9 cellular contexts compared by ENCODE assay signal in the genomic region with DNA sequence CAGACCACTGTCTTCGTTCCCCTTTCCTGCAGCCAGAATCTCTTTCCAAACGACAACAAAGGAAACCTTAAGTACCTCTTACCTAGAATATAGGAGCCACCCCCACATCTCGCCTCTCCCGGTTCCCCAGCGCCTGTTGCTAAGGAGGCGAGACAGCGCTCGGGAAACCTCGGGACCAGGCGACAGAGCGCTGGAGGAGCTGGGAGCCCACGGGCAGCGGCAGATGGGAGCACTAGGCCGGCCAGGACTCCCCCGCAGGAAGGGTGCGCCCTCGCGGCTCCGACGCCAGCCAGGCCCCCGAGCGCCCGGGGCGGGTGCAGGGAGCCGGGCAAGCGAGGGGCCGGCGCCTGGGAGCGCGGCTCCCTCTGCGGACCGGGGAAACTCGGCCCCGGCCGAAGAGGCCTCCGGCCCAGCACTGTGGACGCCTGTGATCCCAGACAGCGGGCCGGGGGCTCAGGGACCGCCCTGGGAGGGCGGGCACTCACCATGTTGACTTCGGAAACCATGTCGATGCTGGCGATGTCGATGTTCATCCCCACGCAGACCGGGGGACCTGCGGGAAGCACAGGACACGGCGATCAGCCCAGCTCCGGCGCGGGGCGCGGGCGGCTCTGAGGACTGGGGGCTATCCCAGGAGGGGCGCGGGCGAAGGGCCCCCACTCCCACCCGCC. TPM values are rescaled to one million over a fixed set of nuclear protein-coding genes. Genes with fewer than 3 reads are reported as not detected.
DNase-seq lines count a peak whose midpoint lies in the region; ATAC-seq, FAIRE-seq and TF ChIP-seq lines count a peak whose summit lies in the region.
"Had no signal": no experiment of that assay in that cellular context is flagged by ENCODE, and none has a peak within 500 bp of the region (broad histone marks: within the 10 kb centered on the region; RNA-seq: fewer than 3 reads in every experiment).

No MANE protein-coding gene starts in this region.

- intact Hi-C loops in HepG2 (cut with micrococcal nuclease; ENCODE audit: unreplicated experiment): no loop called here
- intact Hi-C loops in tibial artery (cut with DNase I; ENCODE audit: low total_unique reads): no loop called here

- no peaks in the 10 kb centered on the region for H3K79me2 ChIP-seq in HepG2 (ENCODE audit: insufficient read depth, low read length)

- H3K27ac ChIP-seq in HepG2 (ENCODE audit: extremely low read length, insufficient read depth, low read length) (no peak overlapping the region), tibial artery (no peak overlapping the region)

- H3K9me3 ChIP-seq in HepG2 (ENCODE audit: low read length): no peaks in the 10 kb centered on the region
- no peaks in the 10 kb centered on the region for H3K9me3 ChIP-seq in tibial artery

- H3K4me3 ChIP-seq in HepG2 (replicated peaks in 1 of 3; ENCODE audit: insufficient read depth in 1 of 3, low read depth in 2 of 3, low read length in 3 of 3) (no peak overlapping the region), tibial artery (peak overlapping the region; percentile 41 to 55)

- H3K9ac ChIP-seq in HepG2 (ENCODE audit: insufficient read depth, low read depth, low read length): no peak overlapping the region

- TF ChIP-seq EP300 in HepG2 (IDR thresholded peaks at IDR 0.05; ENCODE audit: low read depth in 2 of 2, low read length in 2 of 2): no peak
- TF ChIP-seq EP300 in HepG2 (CRISPR knock-in tag; IDR thresholded peaks at IDR 0.05; ENCODE audit: borderline replicate concordance): no peak

- in situ Hi-C loops in HepG2 (cut with HindIII; ENCODE audit: extremely low pct_ligation_motif_present, low pct_unique_long_range_greater_than_20kb): no loop called here

- 39% methylated on average over 21 of the region's 60 CpGs for WGBS in HepG2 (ENCODE audit: low lambda C conversion rate)

- H2AFZ ChIP-seq in HepG2 (ENCODE audit: low read length): no peak overlapping the region

- no peak for FAIRE-seq in HepG2 (lab: Jason Lieb, UNC)
- FAIRE-seq: A204.1 had no signal

- no TSS peak for BruUV-seq in HepG2 (replicated peaks; lab: Mats Ljungman, UMichigan)

- DNase-seq in NCI-H1436 (lab: John Stamatoyannopoulos, UW): peak; percentile 28
- DNase-seq in NCI-H1436 treated with DMSO at 0.1 percent for 48 hours (lab: John Stamatoyannopoulos, UW): no peak
- peak; percentile 40 for DNase-seq in cerebellum (ENCODE audit: low spot score)
- no peak for DNase-seq in HepG2 (ENCODE audit: low spot score)
- DNase-seq in tibial artery: no peak
- no peak for DNase-seq in activated T-cell treated with anti-CD3 and anti-CD28 coated beads, Interleukin-2, amount 50 U/mL, for 48 hours

- H3K4me2 ChIP-seq in HepG2 (ENCODE audit: low read depth, low read length): no peak overlapping the region

- no peaks in the 10 kb centered on the region for H4K20me1 ChIP-seq in HepG2 (ENCODE audit: insufficient read depth, low read length)

- no peak for TF ChIP-seq POLR2A in HepG2 (IDR thresholded peaks at IDR 0.05; ENCODE audit: insufficient read depth in 1 of 2, low read depth in 2 of 2, low read length in 2 of 2)

- no peaks in the 10 kb centered on the region for H3K4me1 ChIP-seq in HepG2 (ENCODE audit: insufficient read depth, low read length)
- H3K4me1 ChIP-seq in tibial artery: peaks cover 0 to 26% (median 20%) of the 10 kb centered on the region in 4 donors

- CTCF ChIA-PET in HepG2 (lab: Yijun Ruan, JAX; ENCODE audit: low intra/inter-chr PET ratio, low total read pairs): no interaction called here

- no peak for TF ChIP-seq CTCF in HepG2 (CRISPR knock-in tag; IDR thresholded peaks at IDR 0.05)
- no peak for TF ChIP-seq CTCF in tibial artery (IDR thresholded peaks at IDR 0.05)

- H3K36me3 ChIP-seq in HepG2 (replicated peaks in 1 of 2; ENCODE audit: control insufficient read depth in 1 of 2, insufficient read depth in 2 of 2, low read length in 2 of 2) (no peaks in the 10 kb centered on the region), tibial artery (no peaks in the 10 kb centered on the region)

- peak; percentile 73 for ATAC-seq in HepG2
- no peak for ATAC-seq in HG03521 (IDR thresholded peaks at IDR 0.05; ENCODE audit: unreplicated experiment)
- no peak for ATAC-seq in HG02623 (IDR thresholded peaks at IDR 0.05; ENCODE audit: unreplicated experiment)

- H3K27me3 ChIP-seq in HepG2 (ENCODE audit: control insufficient read depth in 1 of 2, insufficient read depth in 2 of 2, low read length in 2 of 2): peaks cover 0 to 4% of the 10 kb centered on the region in 2 experiments; a peak in 2 of 5 replicates
- H3K27me3 ChIP-seq in tibial artery: peaks cover 0 to 48% of the 10 kb centered on the region in 2 donors

- POLR2A ChIA-PET in HepG2 (lab: Yijun Ruan, JAX): no interaction called here

- no peak for TF ChIP-seq RAD21 in HepG2 (CRISPR knock-in tag; IDR thresholded peaks at IDR 0.05)

TF ChIP-seq in HepG2, 621 proteins besides CTCF, POLR2A, EP300 and RAD21:
- TF ChIP-seq GABPB1 (CRISPR knock-in tag; IDR thresholded peaks at IDR 0.05) (0 out of 2 replicates have a peak, but pooled peaks have one; percentile 3), CCDC6 (CRISPR knock-in tag; IDR thresholded peaks at IDR 0.05) (no peak)

RNA-seq across cellular contexts. Expression of a gene that starts 0.8 kb away (rescaled TPM):
- total RNA-seq in cerebellum (73.9 TPM), HepG2 (2016; rRNA removed; fragmentation: Illumina TruSeq; extraction: Trizol) (not detected in 2 replicates)
- not detected in 2 replicates for total RNA-seq in HepG2 (2016; cell fraction: cytosol; rRNA removed; fragmentation: Illumina TruSeq; extraction: Trizol; ENCODE audit: low read depth)
- total RNA-seq in HepG2 (2016; cell fraction: insoluble cytoplasmic fraction; rRNA removed; fragmentation: Illumina TruSeq; extraction: Trizol): not detected in 2 replicates
- not detected in 2 replicates for total RNA-seq in HepG2 (2016; cell fraction: membrane; rRNA removed; fragmentation: Illumina TruSeq; extraction: Trizol)
- not detected in 2 replicates for total RNA-seq in HepG2 (2016; cell fraction: nucleus; rRNA removed; fragmentation: Illumina TruSeq; extraction: Trizol)
- not detected in 2 replicates for polyA plus RNA-seq in HepG2 (2011; rRNA removed)
- polyA plus RNA-seq in HepG2 (2011; cell fraction: cytosol; rRNA removed): not detected in 2 replicates
- polyA plus RNA-seq in HepG2 (2011; cell fraction: nucleus; rRNA removed): 0.05 TPM in 1 of 2 replicates, not detected in the other
- not detected in 2 replicates for polyA plus RNA-seq in HepG2 (2012)
- polyA plus RNA-seq in HepG2 (2016; cell fraction: cytosol; fragmentation: Illumina TruSeq; extraction: Trizol; ENCODE audit: low read depth): not detected in 2 replicates
- polyA plus RNA-seq in HepG2 (2016; cell fraction: insoluble cytoplasmic fraction; fragmentation: Illumina TruSeq; extraction: Trizol; ENCODE audit: low read depth): not detected in 2 replicates
- not detected in 2 replicates for polyA plus RNA-seq in HepG2 (2016; cell fraction: membrane; fragmentation: Illumina TruSeq; extraction: Trizol; ENCODE audit: low read depth)
- polyA plus RNA-seq in HepG2 (2016; cell fraction: nucleus; fragmentation: Illumina TruSeq; extraction: Trizol; ENCODE audit: insufficient read depth, low read depth): not detected in 2 replicates
- not detected in 2 replicates for polyA minus RNA-seq in HepG2 (2011; rRNA and poly(A)+ RNA removed; ENCODE audit: low replicate concordance)
- polyA minus RNA-seq in HepG2 (2011; cell fraction: cytosol; rRNA and poly(A)+ RNA removed): not detected in 2 replicates
- polyA minus RNA-seq in HepG2 (2011; cell fraction: nucleus; rRNA and poly(A)+ RNA removed): not detected in 2 replicates

Comparison
In these comparisons a context has a peak if more than half of its experiments do, and no peak if none do; other contexts are left out.
1. DNase-seq: peak in NCI-H1436 (single experiment) and cerebellum (single experiment); none in NCI-H1436 treated with DMSO at 0.1 percent for 48 hours (single experiment), HepG2 (single experiment), tibial artery (0 of 2) and activated T-cell treated with anti-CD3 and anti-CD28 coated beads, Interleukin-2, amount 50 U/mL, for 48 hours (0 of 2).
2. H3K4me3 ChIP-seq: peak in tibial artery (2 of 2); none in HepG2 (0 of 3).
3. RNA of a gene that starts 0.8 kb away (total RNA-seq): 73.9 TPM in cerebellum (single experiment); not detected in HepG2; every median in the first group is over 10 times any median in the second.